In the genomic region with DNA sequence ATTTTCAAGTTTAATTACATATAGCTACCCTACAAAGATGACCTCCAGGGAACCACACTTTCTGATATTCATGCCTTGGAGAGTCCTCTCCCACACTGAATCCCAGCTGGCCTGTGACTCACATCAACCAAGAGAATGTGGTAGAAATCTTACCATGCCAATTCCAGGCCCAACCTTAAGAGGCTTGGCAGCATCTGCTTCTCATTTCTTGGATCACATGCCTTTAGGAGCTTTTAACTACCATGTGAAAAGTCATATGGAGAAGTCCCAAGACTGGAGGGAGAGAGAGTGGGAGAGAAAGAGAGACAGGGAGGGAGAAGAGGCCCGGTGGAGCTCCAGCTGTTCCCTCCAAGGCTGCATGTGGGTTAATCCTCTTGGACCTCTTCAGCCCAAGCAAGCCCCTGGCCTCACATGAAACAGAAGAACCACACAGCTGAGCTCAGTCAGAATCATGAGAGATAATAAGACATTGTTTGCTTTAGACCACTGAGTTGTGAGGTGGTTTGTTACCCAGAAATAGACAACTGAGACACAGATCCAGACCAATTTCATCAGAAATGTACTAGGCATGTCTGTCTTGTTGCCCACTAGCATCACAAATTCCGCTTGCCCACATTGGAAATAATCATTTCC, we compare ENCODE assay signal across 12 cellular contexts.
DNase-seq lines count a peak whose midpoint lies in the region; ATAC-seq and TF ChIP-seq lines count a peak whose summit lies in the region.
"Had no signal": no experiment of that assay in that cellular context is flagged by ENCODE, and none has a peak within 500 bp of the region (broad histone marks: within the 10 kb centered on the region; RNA-seq: fewer than 3 reads in every experiment).

No MANE protein-coding gene starts in this region.

- H2AFZ ChIP-seq in osteoblast (ENCODE audit: low read length), result no peak overlapping the region

- H4K20me1 ChIP-seq in osteoblast (ENCODE audit: insufficient read depth, low read length), result no peaks in the 10 kb centered on the region

- TF ChIP-seq CTCF in epithelial cell of esophagus (IDR thresholded peaks at IDR 0.05; ENCODE audit: insufficient read depth, low read depth, low read length, missing control alignments) (no peak), osteoblast (IDR thresholded peaks at IDR 0.05; ENCODE audit: extremely low read depth, low read depth, low read length) (no peak)

- H3K4me1 ChIP-seq in osteoblast (ENCODE audit: insufficient read depth, low read length), result peaks cover 12% of the 10 kb centered on the region

- no peak overlapping the region for H3K4me2 ChIP-seq in osteoblast (ENCODE audit: insufficient read depth, low read length)

- H3K27ac ChIP-seq in osteoblast (ENCODE audit: low read depth, low read length), result peak overlapping the region; percentile 65
- H3K27ac ChIP-seq: stomach had no signal

- peaks cover 2% of the 10 kb centered on the region for H3K9me3 ChIP-seq in osteoblast (ENCODE audit: low read depth, low read length)

- H3K27me3 ChIP-seq in osteoblast (ENCODE audit: insufficient read depth, low read length), result no peaks in the 10 kb centered on the region
- H3K27me3 ChIP-seq: stomach had no signal

- peak; percentile 69 for DNase-seq in ELR (ENCODE audit: low read depth)
- DNase-seq in NCI-H446 treated with DMSO at 0.1 percent for 48 hours (lab: John Stamatoyannopoulos, UW), result peak; percentile 35
- peak; percentile 31 for DNase-seq in epithelial cell of esophagus (ENCODE audit: low read depth)
- peak; percentile 68 for DNase-seq in osteoblast (ENCODE audit: insufficient read length, low spot score, missing footprints)
- no peak for DNase-seq in NCI-H1436 treated with DMSO at 0.1 percent for 48 hours (lab: John Stamatoyannopoulos, UW)
- no peak for DNase-seq in activated T-cell treated with anti-CD3 and anti-CD28 coated beads, Interleukin-2, amount 50 U/mL, for 1 hour
- no peak for DNase-seq in left ventricle myocardium superior
- DNase-seq: activated gamma-delta T cell treated with Interleukin-2 at 50 U/mL for 16 hours; central memory CD4-positive, alpha-beta T cell; stomach had no signal

- intact Hi-C loops in left ventricle myocardium superior (cut with micrococcal nuclease), result no loop called here

- H3K79me2 ChIP-seq in osteoblast (ENCODE audit: insufficient read depth, low read length), result no peaks in the 10 kb centered on the region

- ATAC-seq in GM21825 (IDR thresholded peaks at IDR 0.05; ENCODE audit: unreplicated experiment) (no peak), left ventricle myocardium superior (no peak)

- no peaks in the 10 kb centered on the region for H3K36me3 ChIP-seq in osteoblast (ENCODE audit: insufficient read depth, low read length)
- H3K36me3 ChIP-seq: stomach had no signal

- H3K4me3 ChIP-seq in epithelial cell of esophagus (ENCODE audit: low read length) (no peak overlapping the region), osteoblast (ENCODE audit: insufficient read depth, low read length) (no peak overlapping the region)
- H3K4me3 ChIP-seq: lung, stomach had no signal

Comparison
In these comparisons a context has a peak if more than half of its experiments do, and no peak if none do; other contexts are left out.
1. DNase-seq: peak in ELR (single experiment), NCI-H446 treated with DMSO at 0.1 percent for 48 hours (single experiment), epithelial cell of esophagus (single experiment) and osteoblast (single experiment); none in NCI-H1436 treated with DMSO at 0.1 percent for 48 hours (single experiment), activated T-cell treated with anti-CD3 and anti-CD28 coated beads, Interleukin-2, amount 50 U/mL, for 1 hour (single experiment) and left ventricle myocardium superior (single experiment).